In genomic region chr2:132146774-132147173, GRCh38 we compare ENCODE assay signal across 8 cellular contexts. TPM values are rescaled to one million over a fixed set of nuclear protein-coding genes. Genes with fewer than 3 reads are reported as not detected.
DNase-seq lines count a peak whose midpoint lies in the region; TF ChIP-seq lines count a peak whose summit lies in the region.
"Not testable (repeated sequence)": the region's sequence is repeated elsewhere in the genome, so short reads cannot be mapped to it uniquely, and the experiment has no call there.

No MANE protein-coding gene starts in this region.

- not testable (repeated sequence) for H3K14ac ChIP-seq in H9 (ENCODE audit: insufficient read depth, low read length)

- H3K27me3 Mint-ChIP-seq in H9 (ENCODE audit: low read depth) = not testable (repeated sequence)

- POLR2A ChIA-PET in BJ (lab: Charles Lee) = not testable (repeated sequence)

- not testable (repeated sequence) for H2BK20ac ChIP-seq in H9 (ENCODE audit: low read depth, low read length, poor library complexity, severe bottlenecking)

- not testable (repeated sequence) for H4K91ac ChIP-seq in H9 (ENCODE audit: insufficient read length, low read depth, low read length)

- not testable (repeated sequence) for H3K4me1 ChIP-seq in H9 (ENCODE audit: insufficient read depth, low read length); SJCRH30; mesendoderm (ENCODE audit: control insufficient read depth, low read depth, low read length)

- not testable (repeated sequence) for H3K79me2 ChIP-seq in H9 (ENCODE audit: insufficient read depth, low read length); mesendoderm (ENCODE audit: control insufficient read depth, insufficient read depth, low read length)

- CTCF ChIA-PET in BJ (lab: Yijun Ruan, JAX) = not testable (repeated sequence)

- H3K23me2 ChIP-seq in H9 (ENCODE audit: insufficient read length, low read depth, low read length, poor library complexity, severe bottlenecking) = not testable (repeated sequence)

- H2BK120ac ChIP-seq in H9 (ENCODE audit: low read depth, low read length, poor library complexity, severe bottlenecking); mesendoderm (ENCODE audit: low read depth, low read length): not testable (repeated sequence)

- not testable (repeated sequence) for H3K4me1 Mint-ChIP-seq in H9

- H2BK15ac ChIP-seq in H9 (ENCODE audit: low read depth, low read length); mesendoderm (replicated peaks; ENCODE audit: low read depth): not testable (repeated sequence)

- not testable (repeated sequence) for H3K18ac ChIP-seq in H9 (ENCODE audit: insufficient read length, low read depth, low read length); mesendoderm (ENCODE audit: low read length)

- not testable (repeated sequence) for H3K56ac ChIP-seq in H9 (ENCODE audit: insufficient read length, low read depth, low read length); mesendoderm (ENCODE audit: low read length)

- H3K27me3 ChIP-seq in BJ (ENCODE audit: control insufficient read depth, insufficient read depth, low read length); H9 (ENCODE audit: insufficient read depth, low read length); SJCRH30; mesendoderm (ENCODE audit: insufficient read depth, low read length, poor library complexity): not testable (repeated sequence)

- TF ChIP-seq CTCF in BJ (IDR thresholded peaks at IDR 0.05; ENCODE audit: insufficient read depth, low read depth, low read length) (peak; percentile 61; the same call in 1 of the 2 replicates), H9 (conservative IDR thresholded peaks at IDR 0.05) (peak; percentile 71)

- H3K79me1 ChIP-seq in H9 (ENCODE audit: insufficient read depth, low read depth, low read length, poor library complexity, severe bottlenecking); mesendoderm (ENCODE audit: low read length): not testable (repeated sequence)

- H3K4ac ChIP-seq in H9 (ENCODE audit: low read depth, low read length); mesendoderm (ENCODE audit: low read depth, low read length): not testable (repeated sequence)

- DNase-seq in BJ (ENCODE audit: low read depth) = not testable (repeated sequence)
- peak; percentile 56 for DNase-seq in H9
- peak; percentile 45 to 48 for DNase-seq in NCI-H2081 (lab: John Stamatoyannopoulos, UW)
- DNase-seq in SJCRH30 = peak; percentile 45 to 74
- peak in 36 of 56 donors; percentile 0 to 71 (median 9) for DNase-seq in amygdala (lab: John Stamatoyannopoulos, UW)
- DNase-seq in foreskin melanocyte = peak; percentile 25
- peak; percentile 59 for DNase-seq in mesendoderm
- DNase-seq in stimulated activated CD4-positive, alpha-beta T cell treated with anti-CD3 and anti-CD28 coated beads, Interleukin-4, amount 100 ng/mL, for 24 hours = peak; percentile 14

- H3K23ac ChIP-seq in H9 (ENCODE audit: insufficient read length, low read depth, low read length); mesendoderm (ENCODE audit: low read length): not testable (repeated sequence)

- not testable (repeated sequence) for H3K9me3 ChIP-seq in H9 (ENCODE audit: control insufficient read depth, low read depth, low read length); SJCRH30 (replicated peaks)

- not testable (repeated sequence) for H2BK12ac ChIP-seq in H9 (ENCODE audit: insufficient read length, low read depth, low read length)

- H4K20me1 ChIP-seq in H9 (ENCODE audit: control insufficient read depth, insufficient read depth, insufficient read length) = not testable (repeated sequence)

- not testable (repeated sequence) for H3K36me3 Mint-ChIP-seq in H9 (ENCODE audit: insufficient read depth in 1 of 3, low read depth in 3 of 3)

- not testable (repeated sequence) for H3K27ac ChIP-seq in H9 (ENCODE audit: insufficient read length, low read depth, low read length); SJCRH30; mesendoderm (ENCODE audit: low read depth, low read length)

- not testable (repeated sequence) for H3K4me3 Mint-ChIP-seq in H9

- not testable (repeated sequence) for H3K36me3 ChIP-seq in BJ (ENCODE audit: control insufficient read depth, insufficient read depth, low read length); SJCRH30; mesendoderm (ENCODE audit: control insufficient read depth, insufficient read depth, low read length)

- H3T11ph ChIP-seq in H9 (ENCODE audit: low read length) = not testable (repeated sequence)

- not testable (repeated sequence) for H3K9me3 Mint-ChIP-seq in H9

- not testable (repeated sequence) for H3K4me2 ChIP-seq in H9 (ENCODE audit: insufficient read depth, insufficient read length, low read length); mesendoderm (ENCODE audit: low read length)

- H2BK5ac ChIP-seq in H9 (ENCODE audit: insufficient read length, low read length); mesendoderm (ENCODE audit: low read length): not testable (repeated sequence)

- not testable (repeated sequence) for H2AK5ac ChIP-seq in H9 (ENCODE audit: insufficient read length, low read length); mesendoderm (ENCODE audit: low read length)

- H3K4me3 ChIP-seq in BJ (ENCODE audit: low read depth, low read length); SJCRH30; mesendoderm (ENCODE audit: low read length): not testable (repeated sequence)

- H3K9ac ChIP-seq in H9 (ENCODE audit: extremely low read depth, insufficient read length, low read length); mesendoderm (ENCODE audit: low read length): not testable (repeated sequence)

- H4K8ac ChIP-seq in H9 (replicated peaks; ENCODE audit: insufficient read length, low read depth, low read length); mesendoderm (ENCODE audit: low read depth, low read length): not testable (repeated sequence)

- H4K5ac ChIP-seq in H9 (ENCODE audit: insufficient read length, low read depth, low read length); mesendoderm (ENCODE audit: low read length): not testable (repeated sequence)

- H3K27ac Mint-ChIP-seq in H9 = not testable (repeated sequence)

- H2AFZ ChIP-seq in H9 (ENCODE audit: low read length) = not testable (repeated sequence)

- no CpG with 5 or more reads among the region's 4 CpGs for WGBS in H9 (ENCODE audit: extremely low coverage, insufficient read length, low lambda C conversion rate)
- WGBS in mesendoderm (ENCODE audit: extremely low coverage, insufficient coverage, low lambda C conversion rate) = no CpG with 5 or more reads among the region's 4 CpGs

RNA-seq across cellular contexts. Expression of gene ANKRD30BL, which starts 15.0 kb away (rescaled TPM):
- polyA plus RNA-seq in BJ (2011; rRNA removed) = not detected in 2 replicates
- not detected in 2 replicates for polyA minus RNA-seq in BJ (2011; rRNA and poly(A)+ RNA removed)
- not detected in 2 replicates for total RNA-seq in H9 (2021)
- total RNA-seq in SJCRH30 (2014; rRNA removed; shearing (Covaris generic)) = not detected in 2 replicates
- not detected for polyA plus RNA-seq in mesendoderm (2013, experiment 1 of 2)
- polyA plus RNA-seq in mesendoderm (2013, experiment 2 of 2) = not detected
